Comparison of ENCODE assay signal across 15 cellular contexts in the genomic region with DNA sequence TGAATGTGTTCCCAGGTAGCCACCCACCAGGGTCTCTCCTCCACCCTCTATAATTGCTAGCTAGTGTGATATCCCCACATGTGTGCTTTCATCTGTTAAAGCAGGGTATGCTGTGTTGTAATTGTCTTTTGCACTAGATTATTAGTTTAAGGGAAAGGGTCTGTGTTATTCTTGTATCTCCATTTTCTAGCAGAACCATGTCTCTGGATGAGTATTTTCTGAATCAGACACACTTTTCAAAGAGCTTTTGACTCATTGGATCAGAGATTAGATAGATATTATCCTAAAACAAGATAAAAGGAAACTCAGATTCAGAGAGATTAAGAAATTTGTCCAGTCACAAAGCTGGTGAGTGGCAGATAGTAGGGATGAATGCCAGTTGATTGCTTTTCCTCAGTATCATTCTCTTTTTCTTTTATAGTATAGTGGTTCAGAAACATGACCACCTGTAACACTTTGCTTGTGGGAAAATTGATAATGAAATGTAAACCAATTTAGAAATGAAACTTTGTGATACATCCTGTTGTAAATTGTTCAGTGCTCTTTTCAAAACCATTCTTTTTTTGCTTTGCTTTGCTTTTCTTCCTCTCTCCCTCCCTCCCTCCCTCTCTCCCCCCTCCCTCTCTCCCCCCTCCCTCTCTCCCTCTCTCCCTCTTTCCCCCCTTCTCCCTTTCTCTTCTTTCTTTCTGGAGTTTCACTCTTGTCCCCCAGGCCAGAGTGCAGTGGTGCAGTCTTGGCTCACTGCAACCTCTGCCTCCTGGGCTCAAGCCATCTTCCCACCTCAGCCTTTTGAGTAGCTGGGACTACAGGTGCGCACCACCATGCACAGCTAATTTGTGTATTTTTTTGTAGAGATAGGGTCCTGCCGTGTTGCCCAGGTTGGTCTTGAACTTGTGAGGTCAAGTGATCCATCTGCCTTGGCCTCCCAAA. TPM values are rescaled to one million over a fixed set of nuclear protein-coding genes. Genes with fewer than 3 reads are reported as not detected.
DNase-seq lines count a peak whose midpoint lies in the region; ATAC-seq and FAIRE-seq lines count a peak whose summit lies in the region.
"Had no signal": no experiment of that assay in that cellular context is flagged by ENCODE, and none has a peak within 500 bp of the region (broad histone marks: within the 10 kb centered on the region; RNA-seq: fewer than 3 reads in every experiment).

No MANE protein-coding gene starts in this region.

- DNase-seq in NCI-H146 (lab: John Stamatoyannopoulos, UW) (peak; percentile 44), NCI-H146 treated with DMSO at 0.1 percent for 48 hours (lab: John Stamatoyannopoulos, UW; ENCODE audit: unreplicated experiment) (no peak), GM18507 (ENCODE audit: extremely low spot score, insufficient read length, low read depth) (no peak), T-helper 17 cell (no peak), memory B cell (ENCODE audit: low spot score in 2 of 2) (no peak), right cardiac atrium (no peak)
- no peak for DNase-seq in NK-92 treated with Interleukin-12 subunit alpha and Interleukin-12 subunit beta, amount 100 ng/mL, for 24 hours (lab: John Stamatoyannopoulos, UW)
- DNase-seq: 8988T, DMS79 treated with DMSO at 0.1 percent for 48 hours, NCI-H510A, SHP77 treated with DMSO at 0.1 percent for 48 hours had no signal

- H3K4me1 Mint-ChIP-seq in T-helper 17 cell (peaks cover 44% of the 10 kb centered on the region), memory B cell (peaks cover 26% of the 10 kb centered on the region)

- H3K4me3 Mint-ChIP-seq in T-helper 17 cell (peak overlapping the region; percentile 59), memory B cell (no peak overlapping the region)
- H3K4me3 Mint-ChIP-seq: dendritic cell treated with granulocyte-macrophage colony-stimulating factor and Interleukin-4, amounts not matched to agents 40 ng/mL and 50 ng/mL, for 4 days had no signal

- intact Hi-C loops in right cardiac atrium (cut with DNase I), result no loop called here

- no peak overlapping the region for H3K4me3 ChIP-seq in right cardiac atrium (ENCODE audit: low read length)
- H3K4me3 ChIP-seq: thoracic aorta had no signal

- H3K4me1 ChIP-seq in right cardiac atrium (ENCODE audit: control insufficient read depth, insufficient read depth, low read length), result no peaks in the 10 kb centered on the region

- H3K27ac ChIP-seq in right cardiac atrium (ENCODE audit: low read length), result no peak overlapping the region

- WGBS in right cardiac atrium, result 81% methylated on average over 2 of the region's 2 CpGs

- no peaks in the 10 kb centered on the region for H3K27me3 ChIP-seq in right cardiac atrium (ENCODE audit: control insufficient read depth, insufficient read depth)

- H3K27ac Mint-ChIP-seq in T-helper 17 cell (peak overlapping the region; percentile 90), memory B cell (peak overlapping the region; percentile 56)
- H3K27ac Mint-ChIP-seq: dendritic cell treated with granulocyte-macrophage colony-stimulating factor and Interleukin-4, amounts not matched to agents 40 ng/mL and 50 ng/mL, for 4 days had no signal

- H3K9me3 ChIP-seq in T-helper 17 cell (ENCODE audit: control insufficient read depth, low read length, poor library complexity, severe bottlenecking), result no peaks in the 10 kb centered on the region
- H3K9me3 ChIP-seq in right cardiac atrium (ENCODE audit: control insufficient read depth, low read length), result no peaks in the 10 kb centered on the region
- H3K9me3 ChIP-seq: thoracic aorta had no signal

- no peaks in the 10 kb centered on the region for H3K27me3 Mint-ChIP-seq in T-helper 17 cell
- no peaks in the 10 kb centered on the region for H3K27me3 Mint-ChIP-seq in memory B cell
- H3K27me3 Mint-ChIP-seq: dendritic cell treated with granulocyte-macrophage colony-stimulating factor and Interleukin-4, amounts not matched to agents 40 ng/mL and 50 ng/mL, for 4 days had no signal

- ATAC-seq in T-helper 17 cell, result peak; percentile 16
- no peak for ATAC-seq in memory B cell (ENCODE audit: low read depth)
- ATAC-seq in right cardiac atrium, result no peak
- no peak for ATAC-seq in GM19463 (IDR thresholded peaks at IDR 0.05; ENCODE audit: unreplicated experiment)

- FAIRE-seq in GM18507 (lab: Jason Lieb, UNC), result peak; percentile 86
- FAIRE-seq: islet of Langerhans had no signal

- H3K36me3 Mint-ChIP-seq in T-helper 17 cell (ENCODE audit: low read depth) (no peaks in the 10 kb centered on the region), memory B cell (peaks cover 2% of the 10 kb centered on the region)

- H3K9me3 Mint-ChIP-seq in memory B cell, result no peaks in the 10 kb centered on the region
- H3K9me3 Mint-ChIP-seq: dendritic cell treated with granulocyte-macrophage colony-stimulating factor and Interleukin-4, amounts not matched to agents 40 ng/mL and 50 ng/mL, for 4 days had no signal

RNA-seq across cellular contexts. Expression of a gene that starts 7.4 kb away (rescaled TPM):
- total RNA-seq in T-helper 17 cell (10 to 100 TPM; 39.0 to 45.1 TPM), right cardiac atrium (10 to 100 TPM; 21.7 to 29.5 (median 24.1) TPM)
- 3.7 TPM for polyA plus RNA-seq in right cardiac atrium

RNA-seq across cellular contexts. Expression of a gene that starts 43.5 kb away (rescaled TPM):
- total RNA-seq in T-helper 17 cell (10 to 100 TPM; 38.6 to 39.3 TPM), right cardiac atrium (1 to 10 TPM; 4.0 to 6.9 (median 5.4) TPM)
- polyA plus RNA-seq in right cardiac atrium, result 7.4 TPM

Comparison
In these comparisons a context has a peak if more than half of its experiments do, and no peak if none do; other contexts are left out.
1. RNA of a gene that starts 43.5 kb away (total RNA-seq): 38.6 to 39.3 TPM in T-helper 17 cell; 4.0 to 6.9 TPM in right cardiac atrium; every median in the first group is over 4 times any median in the second.